Comparison of ENCODE assay signal across 1 cellular context in the genomic region with DNA sequence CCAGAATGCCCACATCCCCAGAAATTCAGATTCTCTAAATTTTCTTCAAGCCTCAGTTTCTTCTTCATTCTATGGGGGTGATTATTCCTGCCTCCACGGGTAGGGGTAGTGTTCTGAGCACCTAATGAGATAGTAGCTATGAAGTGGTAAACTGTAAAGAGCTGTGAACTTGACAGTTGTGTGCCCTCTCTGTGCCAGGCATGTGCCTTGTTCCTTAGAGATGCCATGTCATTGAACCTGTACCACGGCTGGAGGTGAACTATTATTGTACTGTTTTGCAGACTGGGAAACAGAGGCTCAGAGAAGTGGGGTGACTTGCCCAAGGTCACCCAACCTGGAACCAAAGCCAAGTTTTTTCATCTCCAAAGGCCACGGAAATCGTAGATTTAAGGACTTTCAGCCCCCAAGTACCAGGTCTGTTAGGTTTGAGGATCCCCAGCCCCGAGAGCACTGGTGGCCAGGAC.
TF ChIP-seq lines count a peak whose summit lies in the region.

No MANE protein-coding gene starts in this region.

TF ChIP-seq in HepG2, 621 proteins besides CTCF, POLR2A, EP300 and RAD21 (continued from another document):
- TF ChIP-seq ASH2L (IDR thresholded peaks at IDR 0.05; ENCODE audit: insufficient read length, low read depth, low read length): no peak
- no peak for TF ChIP-seq ZNF850 (CRISPR knock-in tag; conservative IDR thresholded peaks at IDR 0.05)
- TF ChIP-seq ZKSCAN8 (CRISPR knock-in tag; IDR thresholded peaks at IDR 0.05; ENCODE audit: borderline replicate concordance): no peak
- TF ChIP-seq ZNF484 (CRISPR knock-in tag; IDR thresholded peaks at IDR 0.05; ENCODE audit: borderline replicate concordance, low read depth): no peak
- TF ChIP-seq SNAI1 (CRISPR knock-in tag; IDR thresholded peaks at IDR 0.05; ENCODE audit: borderline replicate concordance): no peak
- TF ChIP-seq MAFF (IDR thresholded peaks at IDR 0.05; ENCODE audit: low read depth, low read length): no peak
